Comparison of ENCODE assay signal across 29 cellular contexts in genomic region chr5:135312255-135312935, GRCh38.
"Had no signal": no experiment of that assay in that cellular context is flagged by ENCODE, and none has a peak within 500 bp of the region (broad histone marks: within the 10 kb centered on the region; RNA-seq: fewer than 3 reads in every experiment).

No MANE protein-coding gene starts in this region.

- H3K4me1 ChIP-seq: body of pancreas, gastrocnemius medialis, left ventricle myocardium inferior, uterus had no signal

- H3K36me3 Mint-ChIP-seq: natural killer cell; stimulated activated naive B cell treated with anti-CD40 and anti-IgM and Interleukin-4, amounts not matched to agents 10 μg/mL and 1 μg/mL and 100 μg/mL, for 72 hours had no signal

- H3K27ac Mint-ChIP-seq: activated naive CD8-positive, alpha-beta T cell treated with anti-CD3 and anti-CD28 coated beads, Interleukin-2, amount 50 U/mL, for 24 hours; natural killer cell; progenitor cell of endocrine pancreas; stimulated activated naive B cell treated with anti-CD40 and anti-IgM and Interleukin-4, amounts not matched to agents 10 μg/mL and 1 μg/mL and 100 μg/mL, for 72 hours; T-helper 17 cell had no signal

- H3K36me3 ChIP-seq: esophagus squamous epithelium, gastrocnemius medialis, left ventricle myocardium inferior, sigmoid colon, uterus had no signal

- FAIRE-seq: endothelial cell of umbilical vein had no signal

- H3K27me3 ChIP-seq: body of pancreas, esophagus squamous epithelium, gastrocnemius medialis, sigmoid colon, uterus had no signal

- H3K9me3 Mint-ChIP-seq: activated naive CD8-positive, alpha-beta T cell treated with anti-CD3 and anti-CD28 coated beads, Interleukin-2, amount 50 U/mL, for 24 hours; natural killer cell; stimulated activated naive B cell treated with anti-CD40 and anti-IgM and Interleukin-4, amounts not matched to agents 10 μg/mL and 1 μg/mL and 100 μg/mL, for 72 hours had no signal

- H3K4me3 ChIP-seq: body of pancreas, esophagus squamous epithelium, gastrocnemius medialis, left ventricle myocardium inferior, sigmoid colon, smooth muscle cell, uterus had no signal

- ATAC-seq: activated CD4-positive, CD25-positive, alpha-beta regulatory T cell treated with anti-CD3 and anti-CD28 coated beads, Interleukin-2, amount 50 U/mL, for 24 hours; activated naive CD8-positive, alpha-beta T cell treated with anti-CD3 and anti-CD28 coated beads, Interleukin-2, amount 50 U/mL, for 24 hours; body of pancreas; gastrocnemius medialis; natural killer cell; stimulated activated naive B cell treated with anti-CD40 and anti-IgM and Interleukin-4, amounts not matched to agents 10 μg/mL and 1 μg/mL and 100 μg/mL, for 72 hours; T-helper 17 cell had no signal

- H3K4me1 Mint-ChIP-seq: stimulated activated naive B cell treated with anti-CD40 and anti-IgM and Interleukin-4, amounts not matched to agents 10 μg/mL and 1 μg/mL and 100 μg/mL, for 72 hours had no signal

- H3K9me3 ChIP-seq: body of pancreas, esophagus squamous epithelium, gastrocnemius medialis, left ventricle myocardium inferior, sigmoid colon, uterus had no signal

- H3K27ac ChIP-seq: body of pancreas, esophagus squamous epithelium, gastrocnemius medialis, left ventricle myocardium inferior, sigmoid colon, uterus, VCaP had no signal

- DNase-seq: activated CD4-positive, alpha-beta T cell treated with anti-CD3 and anti-CD28 coated beads, Interleukin-2, amount 50 U/mL, for 1 hour; activated naive CD4-positive, alpha-beta T cell; activated naive CD8-positive, alpha-beta T cell treated with anti-CD3 and anti-CD28 coated beads, Interleukin-2, amount 50 U/mL, for 24 hours; activated T-cell treated with anti-CD3 and anti-CD28 coated beads, Interleukin-2, amount 50 U/mL, for 1 hour; anterior cingulate cortex; body of pancreas; dermis blood vessel endothelial cell; effector memory CD4-positive, alpha-beta T cell; esophagus squamous epithelium; gastrocnemius medialis; hippocampal formation; left ventricle myocardium inferior; mammary epithelial cell; midbrain; natural killer cell; retina; sigmoid colon; stimulated activated CD4-positive, alpha-beta T cell treated with anti-CD3 and anti-CD28 coated beads, Interleukin-2, amount 100 ng/mL, for 48 hours; stimulated activated CD8-positive, alpha-beta memory T cell treated with anti-CD3 and anti-CD28 coated beads, Interleukin-4, amount 100 ng/mL, for 48 hours; stimulated activated naive B cell treated with anti-CD40 and anti-IgM and Interleukin-4, amounts not matched to agents 10 μg/mL and 1 μg/mL and 100 μg/mL, for 72 hours; SW 1271; T-helper 17 cell; trophoblast cell; uterus had no signal

- H3K4me3 Mint-ChIP-seq: activated naive CD8-positive, alpha-beta T cell treated with anti-CD3 and anti-CD28 coated beads, Interleukin-2, amount 50 U/mL, for 24 hours; natural killer cell; stimulated activated naive B cell treated with anti-CD40 and anti-IgM and Interleukin-4, amounts not matched to agents 10 μg/mL and 1 μg/mL and 100 μg/mL, for 72 hours; T-helper 17 cell had no signal
